ENCODE assay signal across 1 cellular context in genomic region chr15:74621936-74622335, GRCh38.
TF ChIP-seq lines count a peak whose summit lies in the region.

No MANE protein-coding gene starts in this region.

TF ChIP-seq in IMR-90, 13 proteins besides CTCF, POLR2A, EP300 and RAD21 (continued from another document):
- no peak for TF ChIP-seq USF2 (IDR thresholded peaks at IDR 0.05; ENCODE audit: low read depth, low read length)
- no peak for TF ChIP-seq RCOR1 (IDR thresholded peaks at IDR 0.05; ENCODE audit: insufficient replicate concordance, low read length)
- TF ChIP-seq MAFK (IDR thresholded peaks at IDR 0.05; ENCODE audit: low read depth, low read length), result no peak
- TF ChIP-seq CEBPB (IDR thresholded peaks at IDR 0.05; ENCODE audit: low read depth, low read length), result no peak
- TF ChIP-seq MXI1 (IDR thresholded peaks at IDR 0.05; ENCODE audit: borderline replicate concordance, low read depth, low read length), result no peak
- no peak for TF ChIP-seq RFX5 (IDR thresholded peaks at IDR 0.05; ENCODE audit: low read depth, low read length)
- no peak for TF ChIP-seq BHLHE40 (IDR thresholded peaks at IDR 0.05; ENCODE audit: low read depth, low read length)
- no peak for TF ChIP-seq MAZ (IDR thresholded peaks at IDR 0.05; ENCODE audit: borderline replicate concordance, low read depth, low read length)
- no peak for TF ChIP-seq CHD1 (IDR thresholded peaks at IDR 0.05; ENCODE audit: low read depth, low read length)
- TF ChIP-seq NFE2L2 (IDR thresholded peaks at IDR 0.05; ENCODE audit: low read depth, low read length), result no peak
- no peak for TF ChIP-seq SMC3 (IDR thresholded peaks at IDR 0.05; ENCODE audit: low read depth, low read length)
